Comparison of ENCODE assay signal across 17 cellular contexts in genomic region chr16:31479752-31480151, GRCh38. TPM values are rescaled to one million over a fixed set of nuclear protein-coding genes. Genes with fewer than 3 reads are reported as not detected.
A peak's percentile ranks its signal among the peaks of the same experiment; 100 is the strongest.
DNase-seq lines count a peak whose midpoint lies in the region; ATAC-seq and TF ChIP-seq lines count a peak whose summit lies in the region.
"Had no signal": no experiment of that assay in that cellular context is flagged by ENCODE, and none has a peak within 500 bp of the region (broad histone marks: within the 10 kb centered on the region; RNA-seq: fewer than 3 reads in every experiment).

No MANE protein-coding gene starts in this region.

- no peaks in the 10 kb centered on the region for H3K9me3 Mint-ChIP-seq in activated B cell treated with CpG ODN at 0.5 μM for 24 hours
- no peaks in the 10 kb centered on the region for H3K9me3 Mint-ChIP-seq in neural crest cell
- H3K9me3 Mint-ChIP-seq: CD8-positive, alpha-beta memory T cell had no signal

- H3K27ac Mint-ChIP-seq in activated B cell treated with CpG ODN at 0.5 μM for 24 hours: no peak overlapping the region
- no peak overlapping the region for H3K27ac Mint-ChIP-seq in neural crest cell (ENCODE audit: unreplicated experiment)
- H3K27ac Mint-ChIP-seq: B cell had no signal

- H3K4me1 ChIP-seq in left ventricle myocardium inferior: peaks cover 18% of the 10 kb centered on the region
- H3K4me1 ChIP-seq: HAP-1 had no signal

- H3K36me3 Mint-ChIP-seq in activated B cell treated with CpG ODN at 0.5 μM for 24 hours (ENCODE audit: low read depth) (no peaks in the 10 kb centered on the region), neural crest cell (ENCODE audit: low read depth) (no peaks in the 10 kb centered on the region)

- H3K4me1 Mint-ChIP-seq in activated B cell treated with CpG ODN at 0.5 μM for 24 hours: peaks cover 17% of the 10 kb centered on the region
- H3K4me1 Mint-ChIP-seq in neural crest cell: peaks cover 13% of the 10 kb centered on the region

- peaks cover 26% of the 10 kb centered on the region for H3K36me3 ChIP-seq in left ventricle myocardium inferior
- H3K36me3 ChIP-seq: HAP-1 had no signal

- H3K27me3 Mint-ChIP-seq in activated B cell treated with CpG ODN at 0.5 μM for 24 hours (peaks cover 4% of the 10 kb centered on the region), neural crest cell (ENCODE audit: low read depth) (peaks cover 93% of the 10 kb centered on the region)

- CTCF ChIA-PET in activated B cell treated with CpG ODN at 0.5 μM for 24 hours (lab: Charles Lee): no interaction called here

- H3K27me3 ChIP-seq in left ventricle myocardium inferior (ENCODE audit: low read depth): peaks cover 20% of the 10 kb centered on the region
- H3K27me3 ChIP-seq: BLaER1 treated with 17β-estradiol and CSF1 and Interleukin-3, amounts not matched to agents 10 nM and 100 nM had no signal

- POLR2A ChIA-PET in activated B cell treated with CpG ODN at 0.5 μM for 24 hours (lab: Charles Lee): no interaction called here

- intact Hi-C loops in left ventricle myocardium superior (cut with micrococcal nuclease): no loop called here
- intact Hi-C loops in left ventricle myocardium inferior (cut with micrococcal nuclease): no loop called here
- intact Hi-C loops in activated B cell treated with CpG ODN at 0.5 μM for 24 hours (cut with micrococcal nuclease): no loop called here

- ATAC-seq in left ventricle myocardium superior (no peak), activated B cell treated with CpG ODN at 0.5 μM for 24 hours (ENCODE audit: low read depth) (no peak)

- no peak overlapping the region for H3K4me3 ChIP-seq in left ventricle myocardium inferior
- H3K4me3 ChIP-seq: BLaER1 treated with 17β-estradiol and CSF1 and Interleukin-3, amounts not matched to agents 10 nM and 100 nM; GM23248; HAP-1 had no signal

- TF ChIP-seq CTCF in left ventricle myocardium inferior (IDR thresholded peaks at IDR 0.05; ENCODE audit: borderline replicate concordance) (no peak), activated B cell treated with CpG ODN at 0.5 μM for 24 hours (IDR thresholded peaks at IDR 0.05) (no peak), neural crest cell (conservative IDR thresholded peaks at IDR 0.05) (no peak)

- H3K27ac ChIP-seq in left ventricle myocardium inferior (replicated peaks): no peak overlapping the region
- H3K27ac ChIP-seq: BLaER1 treated with 17β-estradiol and CSF1 and Interleukin-3, amounts not matched to agents 10 nM and 100 nM; GM23248 had no signal

- peak; percentile 18 for DNase-seq in left ventricle myocardium superior
- no peak for DNase-seq in left ventricle myocardium inferior
- DNase-seq in activated B cell treated with CpG ODN at 0.5 μM for 24 hours: no peak
- no peak for DNase-seq in neural crest cell (ENCODE audit: low read depth, low spot score)
- DNase-seq in stimulated activated CD4-positive, alpha-beta T cell treated with anti-CD3 and anti-CD28 coated beads, Interleukin-12 subunit alpha, Interleukin-12 subunit beta, amount 100 ng/mL, for 4 hours: no peak
- DNase-seq in kidney tubule cell (ENCODE audit: low spot score): no peak
- DNase-seq in NCI-H2196 treated with DMSO at 0.1 percent for 48 hours (lab: John Stamatoyannopoulos, UW; ENCODE audit: unreplicated experiment): no peak
- DNase-seq: 8988T; CD8-positive, alpha-beta memory T cell; COR-L47; DMS 273 treated with DMSO at 0.1 percent for 48 hours; GM23248 had no signal

- H3K4me3 Mint-ChIP-seq in activated B cell treated with CpG ODN at 0.5 μM for 24 hours (peak overlapping the region; percentile 13), neural crest cell (peak overlapping the region; percentile 44)
- H3K4me3 Mint-ChIP-seq: B cell had no signal

- H3K9me3 ChIP-seq in left ventricle myocardium inferior (replicated peaks): no peaks in the 10 kb centered on the region
- H3K9me3 ChIP-seq: BLaER1 treated with 17β-estradiol and CSF1 and Interleukin-3, amounts not matched to agents 10 nM and 100 nM; HAP-1 had no signal

RNA-seq across cellular contexts. Expression of gene SLC5A2, which starts 3.2 kb away (rescaled TPM):
- total RNA-seq in left ventricle myocardium superior: not detected
- not detected for total RNA-seq in left ventricle myocardium inferior
- not detected in 2 replicates for total RNA-seq in activated B cell treated with CpG ODN at 0.5 μM for 24 hours
- not detected in 2 replicates for total RNA-seq in neural crest cell
- total RNA-seq: A673, GM23248, H4 had no signal

RNA-seq across cellular contexts. Expression of gene TGFB1I1, which starts 7.8 kb away (rescaled TPM):
- total RNA-seq in left ventricle myocardium superior: 13.6 TPM
- total RNA-seq in left ventricle myocardium inferior: 15.6 TPM
- 1.4 and 2.6 TPM in 2 replicates for total RNA-seq in activated B cell treated with CpG ODN at 0.5 μM for 24 hours
- total RNA-seq in neural crest cell: 7.2 and 8.8 TPM in 2 replicates

RNA-seq across cellular contexts. Expression of gene ARMC5, which starts 20.5 kb away (rescaled TPM):
- total RNA-seq in left ventricle myocardium superior (5.4 TPM), left ventricle myocardium inferior (5.8 TPM), activated B cell treated with CpG ODN at 0.5 μM for 24 hours (10.9 TPM in 2 replicates), neural crest cell (11.8 and 12.3 TPM in 2 replicates)

RNA-seq across cellular contexts. Expression of gene RUSF1, which starts 28.4 kb away (rescaled TPM):
- total RNA-seq in left ventricle myocardium superior (18.9 TPM), left ventricle myocardium inferior (20.6 TPM), activated B cell treated with CpG ODN at 0.5 μM for 24 hours (58.6 and 59.7 TPM in 2 replicates), neural crest cell (47.6 and 47.7 TPM in 2 replicates)

RNA-seq across cellular contexts. Expression of gene ZNF843, which starts 37.2 kb away (rescaled TPM):
- total RNA-seq in left ventricle myocardium superior (1.6 TPM), left ventricle myocardium inferior (3.2 TPM), activated B cell treated with CpG ODN at 0.5 μM for 24 hours (0.10 and 0.11 TPM in 2 replicates), neural crest cell (0.91 and 1.0 TPM in 2 replicates)
